Comparison of ENCODE assay signal across 8 cellular contexts in the genomic region with DNA sequence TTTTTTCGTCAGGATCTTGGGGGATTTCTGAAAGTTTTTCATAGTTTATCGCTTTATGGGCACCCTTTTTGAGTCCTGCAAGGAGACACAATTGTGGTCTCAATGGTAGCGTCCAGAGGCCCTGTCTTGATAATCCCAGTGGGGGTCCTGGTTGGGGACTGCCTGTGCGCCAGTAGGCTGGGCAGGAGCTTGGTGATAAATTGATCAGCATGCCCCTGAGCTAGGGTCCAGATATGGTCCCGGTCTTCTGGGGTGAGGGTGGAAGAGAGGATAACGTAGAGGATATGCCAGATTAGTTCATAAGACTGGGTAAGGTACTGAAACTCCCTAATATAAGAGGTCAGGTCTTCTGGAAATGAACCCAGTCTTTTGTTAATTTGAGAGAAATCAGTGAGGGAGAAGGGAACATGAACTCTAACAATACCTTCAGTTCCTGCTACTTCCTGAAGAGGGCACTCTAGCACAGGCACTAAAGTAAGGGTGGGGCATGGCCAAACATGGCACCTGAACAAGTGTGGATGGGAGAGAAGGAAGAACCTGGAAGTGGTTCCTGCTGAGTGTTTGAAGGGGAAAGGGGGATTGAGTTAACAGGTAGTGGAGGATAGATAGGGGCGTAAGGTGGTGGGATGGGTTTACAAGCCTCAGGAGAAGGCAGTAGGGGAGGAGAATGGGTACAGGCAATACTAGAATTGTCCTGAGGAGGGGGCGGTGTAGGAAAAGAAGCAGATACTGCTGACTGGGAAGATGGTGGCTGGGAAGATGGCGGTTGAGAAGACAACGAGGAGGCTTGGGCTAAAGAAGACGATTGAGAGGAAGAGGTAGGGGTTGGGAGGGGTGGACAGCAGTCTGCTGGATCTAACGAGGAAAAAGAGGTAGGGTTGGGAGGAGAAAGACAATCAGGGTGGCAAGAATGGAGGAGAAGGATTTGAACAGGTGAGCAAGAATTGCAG. TPM values are rescaled to one million over a fixed set of nuclear protein-coding genes. Genes with fewer than 3 reads are reported as not detected.
DNase-seq lines count a peak whose midpoint lies in the region; ATAC-seq and TF ChIP-seq lines count a peak whose summit lies in the region.

No MANE protein-coding gene starts in this region.

- POLR2A ChIA-PET in CD4-positive, alpha-beta memory T cell (lab: Charles Lee; ENCODE audit: partially characterized antibody) = interaction anchor here (1.0 to 10.9 kb wide), 5 partner anchors 9 to 80 kb away, joined by 3 to 689 read pairs (median 6); a partner anchor contains a TSS
- POLR2A ChIA-PET in WTC11 (lab: Charles Lee) = no interaction called here

- no peaks in the 10 kb centered on the region for H3K9me3 Mint-ChIP-seq in CD4-positive, alpha-beta memory T cell
- H3K9me3 Mint-ChIP-seq in WTC11 (peaks cover 6% of the 10 kb centered on the region), endodermal cell (peaks cover 5% of the 10 kb centered on the region)

- no peaks in the 10 kb centered on the region for H3K27me3 Mint-ChIP-seq in CD4-positive, alpha-beta memory T cell
- H3K27me3 Mint-ChIP-seq in WTC11 (ENCODE audit: low read depth) (no peaks in the 10 kb centered on the region), endodermal cell (ENCODE audit: insufficient read depth) (no peaks in the 10 kb centered on the region)

- no peaks in the 10 kb centered on the region for H3K27me3 ChIP-seq in CD4-positive, alpha-beta memory T cell (ENCODE audit: insufficient read depth, low read length)
- no peaks in the 10 kb centered on the region for H3K27me3 ChIP-seq in endodermal cell (ENCODE audit: control insufficient read depth, insufficient read depth, low read length, poor library complexity, severe bottlenecking)

- H3K4me3 ChIP-seq in CD4-positive, alpha-beta memory T cell (ENCODE audit: low read length in 2 of 2) = no peak overlapping the region
- H3K4me3 ChIP-seq in endodermal cell (ENCODE audit: low read length) = no peak overlapping the region
- H3K4me3 ChIP-seq in retinal pigment epithelial cell (ENCODE audit: low read length) = no peak overlapping the region

- CTCF ChIA-PET in CD4-positive, alpha-beta memory T cell (lab: Charles Lee; ENCODE audit: partially characterized antibody) = interaction anchor here (0.8 to 2.5 kb wide), 14 partner anchors 9 to 240 kb away, joined by 3 to 9 read pairs (median 4); a partner anchor contains a TSS
- CTCF ChIA-PET in WTC11 (lab: Charles Lee) = interaction anchor here (0.7 to 1.3 kb wide), 5 partner anchors 9 to 410 kb away, joined by 3 to 4 read pairs (median 3); a partner anchor contains a TSS

- peak; percentile 51 for ATAC-seq in GM21529 (IDR thresholded peaks at IDR 0.05; ENCODE audit: unreplicated experiment)
- ATAC-seq in WTC11 = peak; percentile 80
- ATAC-seq in HG03520 (IDR thresholded peaks at IDR 0.05; ENCODE audit: unreplicated experiment) = no peak

- no peaks in the 10 kb centered on the region for H3K9me3 ChIP-seq in CD4-positive, alpha-beta memory T cell (ENCODE audit: control insufficient read depth in 1 of 2, low read length in 2 of 2)
- peaks cover 6% of the 10 kb centered on the region for H3K9me3 ChIP-seq in endodermal cell (ENCODE audit: control insufficient read depth, low read length)

- H3K9ac ChIP-seq in endodermal cell (ENCODE audit: extremely low read depth, low read length, poor library complexity, severe bottlenecking) = no peak overlapping the region

- peaks cover 12% of the 10 kb centered on the region for H3K36me3 ChIP-seq in CD4-positive, alpha-beta memory T cell (ENCODE audit: insufficient read depth, low read length)
- H3K36me3 ChIP-seq in endodermal cell (ENCODE audit: control insufficient read depth, insufficient read depth, low read length) = peaks cover 21% of the 10 kb centered on the region

- peaks cover 37 to 61% of the 10 kb centered on the region in 2 donors for H3K36me3 Mint-ChIP-seq in CD4-positive, alpha-beta memory T cell
- peaks cover 19% of the 10 kb centered on the region for H3K36me3 Mint-ChIP-seq in WTC11
- peaks cover 54% of the 10 kb centered on the region for H3K36me3 Mint-ChIP-seq in endodermal cell (ENCODE audit: low read depth)

- peaks cover 46% of the 10 kb centered on the region for H3K4me1 ChIP-seq in CD4-positive, alpha-beta memory T cell (ENCODE audit: insufficient read depth, low read length)
- peaks cover 4% of the 10 kb centered on the region for H3K4me1 ChIP-seq in endodermal cell (ENCODE audit: control insufficient read depth, insufficient read depth, low read length)

- TF ChIP-seq CTCF in WTC11 (IDR thresholded peaks at IDR 0.05) = peak; percentile 71
- TF ChIP-seq CTCF in endodermal cell (conservative IDR thresholded peaks at IDR 0.05) = peak; percentile 85
- peak; percentile 66 for TF ChIP-seq CTCF in retinal pigment epithelial cell (conservative IDR thresholded peaks at IDR 0.05; ENCODE audit: low read depth, low read length)

- H3K4me3 Mint-ChIP-seq in CD4-positive, alpha-beta memory T cell = peak overlapping the region in 1 of 8 donors; percentile 17
- H3K4me3 Mint-ChIP-seq in WTC11 (no peak overlapping the region), endodermal cell (no peak overlapping the region)

- peak overlapping the region; percentile 5 to 71 (median 59) for H3K27ac Mint-ChIP-seq in CD4-positive, alpha-beta memory T cell
- H3K27ac Mint-ChIP-seq in WTC11 = no peak overlapping the region
- no peak overlapping the region for H3K27ac Mint-ChIP-seq in endodermal cell

- H3K27ac ChIP-seq in CD4-positive, alpha-beta memory T cell (ENCODE audit: low read depth, low read length) = no peak overlapping the region
- no peak overlapping the region for H3K27ac ChIP-seq in endodermal cell (ENCODE audit: low read depth, low read length)

- DNase-seq in CD4-positive, alpha-beta memory T cell = peak; percentile 64 to 73 (median 67)
- DNase-seq in NCI-H2227 treated with DMSO at 0.1 percent for 48 hours (lab: John Stamatoyannopoulos, UW) (peak; percentile 34), WTC11 (ENCODE audit: low spot score) (peak; percentile 39), endodermal cell (peak; percentile 77), retinal pigment epithelial cell (ENCODE audit: low read depth) (no peak), DMS79 treated with DMSO at 0.1 percent for 48 hours (lab: John Stamatoyannopoulos, UW) (no peak)

- intact Hi-C loops in CD4-positive, alpha-beta memory T cell (cut with micrococcal nuclease) = loop anchor here (1.0 to 2.0 kb wide), 4 partner anchors 31 to 315 kb away; no protein-coding TSS in a partner anchor

- H3K4me1 Mint-ChIP-seq in CD4-positive, alpha-beta memory T cell = peaks cover 29 to 72% (median 42%) of the 10 kb centered on the region in 4 donors
- H3K4me1 Mint-ChIP-seq in WTC11 = peaks cover 14% of the 10 kb centered on the region; the same call in 1 of the 2 replicates
- peaks cover 14% of the 10 kb centered on the region for H3K4me1 Mint-ChIP-seq in endodermal cell

- 94 to 100% methylated on average over 10 to 12 of the region's 12 CpGs for WGBS in endodermal cell (ENCODE audit: insufficient coverage in 1 of 2, insufficient read length in 1 of 2), 2 experiments

TF ChIP-seq in WTC11, 78 proteins besides CTCF, POLR2A, EP300 and RAD21 (continues in another document):
- TF ChIP-seq NFE2L1 (CRISPR knock-in tag; IDR thresholded peaks at IDR 0.05) = no peak
- TF ChIP-seq, protein P1, sequence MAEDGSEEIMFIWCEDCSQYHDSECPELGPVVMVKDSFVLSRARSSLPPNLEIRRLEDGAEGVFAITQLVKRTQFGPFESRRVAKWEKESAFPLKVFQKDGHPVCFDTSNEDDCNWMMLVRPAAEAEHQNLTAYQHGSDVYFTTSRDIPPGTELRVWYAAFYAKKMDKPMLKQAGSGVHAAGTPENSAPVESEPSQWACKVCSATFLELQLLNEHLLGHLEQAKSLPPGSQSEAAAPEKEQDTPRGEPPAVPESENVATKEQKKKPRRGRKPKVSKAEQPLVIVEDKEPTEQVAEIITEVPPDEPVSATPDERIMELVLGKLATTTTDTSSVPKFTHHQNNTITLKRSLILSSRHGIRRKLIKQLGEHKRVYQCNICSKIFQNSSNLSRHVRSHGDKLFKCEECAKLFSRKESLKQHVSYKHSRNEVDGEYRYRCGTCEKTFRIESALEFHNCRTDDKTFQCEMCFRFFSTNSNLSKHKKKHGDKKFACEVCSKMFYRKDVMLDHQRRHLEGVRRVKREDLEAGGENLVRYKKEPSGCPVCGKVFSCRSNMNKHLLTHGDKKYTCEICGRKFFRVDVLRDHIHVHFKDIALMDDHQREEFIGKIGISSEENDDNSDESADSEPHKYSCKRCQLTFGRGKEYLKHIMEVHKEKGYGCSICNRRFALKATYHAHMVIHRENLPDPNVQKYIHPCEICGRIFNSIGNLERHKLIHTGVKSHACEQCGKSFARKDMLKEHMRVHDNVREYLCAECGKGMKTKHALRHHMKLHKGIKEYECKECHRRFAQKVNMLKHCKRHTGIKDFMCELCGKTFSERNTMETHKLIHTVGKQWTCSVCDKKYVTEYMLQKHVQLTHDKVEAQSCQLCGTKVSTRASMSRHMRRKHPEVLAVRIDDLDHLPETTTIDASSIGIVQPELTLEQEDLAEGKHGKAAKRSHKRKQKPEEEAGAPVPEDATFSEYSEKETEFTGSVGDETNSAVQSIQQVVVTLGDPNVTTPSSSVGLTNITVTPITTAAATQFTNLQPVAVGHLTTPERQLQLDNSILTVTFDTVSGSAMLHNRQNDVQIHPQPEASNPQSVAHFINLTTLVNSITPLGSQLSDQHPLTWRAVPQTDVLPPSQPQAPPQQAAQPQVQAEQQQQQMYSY (CRISPR knock-in tag; IDR thresholded peaks at IDR 0.05) = no peak
- TF ChIP-seq, protein P2, sequence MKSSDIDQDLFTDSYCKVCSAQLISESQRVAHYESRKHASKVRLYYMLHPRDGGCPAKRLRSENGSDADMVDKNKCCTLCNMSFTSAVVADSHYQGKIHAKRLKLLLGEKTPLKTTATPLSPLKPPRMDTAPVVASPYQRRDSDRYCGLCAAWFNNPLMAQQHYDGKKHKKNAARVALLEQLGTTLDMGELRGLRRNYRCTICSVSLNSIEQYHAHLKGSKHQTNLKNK (CRISPR knock-in tag; IDR thresholded peaks at IDR 0.05) = no peak
- no peak for TF ChIP-seq NFYB (CRISPR knock-in tag; conservative IDR thresholded peaks at IDR 0.05; ENCODE audit: low read depth)

RNA-seq across cellular contexts. Expression of a gene that starts 33.8 kb away (rescaled TPM):
- total RNA-seq in CD4-positive, alpha-beta memory T cell = 10 to 100 TPM; 43.4 to 47.8 TPM
- polyA plus RNA-seq in CD4-positive, alpha-beta memory T cell = 10 to 100 TPM; 35.8 to 47.0 TPM
- total RNA-seq in WTC11 (2021) = 0.72 to 1.1 TPM (median 0.96 TPM) in 3 replicates
- total RNA-seq in endodermal cell = under 1 TPM; 0.73 to 0.97 TPM
- polyA plus RNA-seq in endodermal cell (2013, experiment 1 of 2) = 1.5 TPM
- 0.91 TPM for polyA plus RNA-seq in endodermal cell (2013, experiment 2 of 2)

RNA-seq across cellular contexts. Expression of a gene that starts 46.8 kb away (rescaled TPM):
- 10 to 100 TPM; 76.5 to 86.9 TPM for total RNA-seq in CD4-positive, alpha-beta memory T cell
- polyA plus RNA-seq in CD4-positive, alpha-beta memory T cell = 10 to 100 TPM; 67.4 to 68.7 TPM
- total RNA-seq in WTC11 (2021) (34.7 to 37.2 TPM (median 36.0 TPM) in 3 replicates), endodermal cell (10 to 100 TPM; 36.9 to 44.3 TPM)
- polyA plus RNA-seq in endodermal cell (2013, experiment 1 of 2) = 37.5 TPM
- polyA plus RNA-seq in endodermal cell (2013, experiment 2 of 2) = 39.8 TPM

Comparison
In these comparisons a context has a peak if more than half of its experiments do, and no peak if none do; other contexts are left out.
1. DNase-seq: peak in CD4-positive, alpha-beta memory T cell (5 of 5), NCI-H2227 treated with DMSO at 0.1 percent for 48 hours (single experiment), WTC11 (single experiment) and endodermal cell (single experiment); none in retinal pigment epithelial cell (single experiment) and DMS79 treated with DMSO at 0.1 percent for 48 hours (single experiment).
2. H3K27ac Mint-ChIP-seq: peak in CD4-positive, alpha-beta memory T cell (7 of 7); none in WTC11 (single experiment) and endodermal cell (single experiment).
3. RNA of a gene that starts 33.8 kb away (total RNA-seq): 43.4 to 47.8 TPM in CD4-positive, alpha-beta memory T cell; 0.73 to 0.97 TPM in endodermal cell and 0.72 to 1.1 TPM in WTC11; every median in the first group is over 10 times any median in the second.
4. Peak in every context shown above with its lines, with median percentiles within 50 percentile points of each other: CTCF ChIP-seq.